Comparison of ENCODE assay signal across 1 cellular context in the genomic region with DNA sequence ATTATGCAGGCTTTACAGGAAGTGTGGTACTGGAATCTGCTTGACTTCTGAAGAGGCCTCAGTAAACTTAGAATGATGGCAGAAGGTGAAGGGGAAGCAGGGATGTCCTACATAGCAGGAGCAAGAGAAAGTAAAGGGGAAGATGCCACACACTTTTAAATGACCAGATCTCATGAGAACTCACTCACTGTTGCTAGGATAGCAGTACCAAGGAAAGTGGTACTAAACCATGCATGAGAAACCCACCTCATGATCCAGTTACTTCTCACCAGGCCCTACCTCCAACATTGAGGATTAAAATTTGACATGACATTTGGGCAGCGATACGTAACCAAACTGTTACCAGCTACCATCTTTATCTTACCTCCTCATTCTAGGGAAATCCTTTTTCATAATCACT.
TF ChIP-seq lines count a peak whose summit lies in the region.

No MANE protein-coding gene starts in this region.

TF ChIP-seq in K562, 482 proteins besides CTCF, POLR2A, EP300 and RAD21:
- no peak for TF ChIP-seq EWSR1 (IDR thresholded peaks at IDR 0.05; ENCODE audit: borderline replicate concordance, low read depth, partially characterized antibody)
- peak; percentile 32 for TF ChIP-seq POLR2B (IDR thresholded peaks at IDR 0.05; ENCODE audit: low read depth, partially characterized antibody)
- TF ChIP-seq ASH1L (IDR thresholded peaks at IDR 0.05; ENCODE audit: borderline replicate concordance, low read depth, partially characterized antibody) = no peak
- no peak for TF ChIP-seq TAF1 (IDR thresholded peaks at IDR 0.05; ENCODE audit: control insufficient read depth, extremely low read depth, insufficient read depth, low read length, severe bottlenecking)
- TF ChIP-seq POLR3A (IDR thresholded peaks at IDR 0.05; ENCODE audit: borderline replicate concordance, extremely low read depth, insufficient read depth, insufficient read length) = no peak
- TF ChIP-seq SUPT5H (IDR thresholded peaks at IDR 0.05) = 0 out of 2 replicates have a peak, but pooled peaks have one; percentile 27
- TF ChIP-seq, protein P1, sequence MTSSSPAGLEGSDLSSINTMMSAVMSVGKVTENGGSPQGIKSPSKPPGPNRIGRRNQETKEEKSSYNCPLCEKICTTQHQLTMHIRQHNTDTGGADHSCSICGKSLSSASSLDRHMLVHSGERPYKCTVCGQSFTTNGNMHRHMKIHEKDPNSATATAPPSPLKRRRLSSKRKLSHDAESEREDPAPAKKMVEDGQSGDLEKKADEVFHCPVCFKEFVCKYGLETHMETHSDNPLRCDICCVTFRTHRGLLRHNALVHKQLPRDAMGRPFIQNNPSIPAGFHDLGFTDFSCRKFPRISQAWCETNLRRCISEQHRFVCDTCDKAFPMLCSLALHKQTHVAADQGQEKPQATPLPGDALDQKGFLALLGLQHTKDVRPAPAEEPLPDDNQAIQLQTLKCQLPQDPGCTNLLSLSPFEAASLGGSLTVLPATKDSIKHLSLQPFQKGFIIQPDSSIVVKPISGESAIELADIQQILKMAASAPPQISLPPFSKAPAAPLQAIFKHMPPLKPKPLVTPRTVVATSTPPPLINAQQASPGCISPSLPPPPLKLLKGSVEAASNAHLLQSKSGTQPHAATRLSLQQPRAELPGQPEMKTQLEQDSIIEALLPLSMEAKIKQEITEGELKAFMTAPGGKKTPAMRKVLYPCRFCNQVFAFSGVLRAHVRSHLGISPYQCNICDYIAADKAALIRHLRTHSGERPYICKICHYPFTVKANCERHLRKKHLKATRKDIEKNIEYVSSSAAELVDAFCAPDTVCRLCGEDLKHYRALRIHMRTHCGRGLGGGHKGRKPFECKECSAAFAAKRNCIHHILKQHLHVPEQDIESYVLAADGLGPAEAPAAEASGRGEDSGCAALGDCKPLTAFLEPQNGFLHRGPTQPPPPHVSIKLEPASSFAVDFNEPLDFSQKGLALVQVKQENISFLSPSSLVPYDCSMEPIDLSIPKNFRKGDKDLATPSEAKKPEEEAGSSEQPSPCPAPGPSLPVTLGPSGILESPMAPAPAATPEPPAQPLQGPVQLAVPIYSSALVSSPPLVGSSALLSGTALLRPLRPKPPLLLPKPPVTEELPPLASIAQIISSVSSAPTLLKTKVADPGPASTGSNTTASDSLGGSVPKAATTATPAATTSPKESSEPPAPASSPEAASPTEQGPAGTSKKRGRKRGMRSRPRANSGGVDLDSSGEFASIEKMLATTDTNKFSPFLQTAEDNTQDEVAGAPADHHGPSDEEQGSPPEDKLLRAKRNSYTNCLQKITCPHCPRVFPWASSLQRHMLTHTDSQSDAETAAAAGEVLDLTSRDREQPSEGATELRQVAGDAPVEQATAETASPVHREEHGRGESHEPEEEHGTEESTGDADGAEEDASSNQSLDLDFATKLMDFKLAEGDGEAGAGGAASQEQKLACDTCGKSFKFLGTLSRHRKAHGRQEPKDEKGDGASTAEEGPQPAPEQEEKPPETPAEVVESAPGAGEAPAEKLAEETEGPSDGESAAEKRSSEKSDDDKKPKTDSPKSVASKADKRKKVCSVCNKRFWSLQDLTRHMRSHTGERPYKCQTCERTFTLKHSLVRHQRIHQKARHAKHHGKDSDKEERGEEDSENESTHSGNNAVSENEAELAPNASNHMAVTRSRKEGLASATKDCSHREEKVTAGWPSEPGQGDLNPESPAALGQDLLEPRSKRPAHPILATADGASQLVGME (CRISPR knock-in tag; IDR thresholded peaks at IDR 0.05) = no peak
- TF ChIP-seq IFI16 (CRISPR knock-in tag; IDR thresholded peaks at IDR 0.05) = no peak
- no peak for TF ChIP-seq SMARCE1 (IDR thresholded peaks at IDR 0.05)
- no peak for TF ChIP-seq NBN (IDR thresholded peaks at IDR 0.05; ENCODE audit: low read depth)
- peak; percentile 33; the same call in 1 of the 2 replicates for TF ChIP-seq RBFOX2 (IDR thresholded peaks at IDR 0.05; ENCODE audit: low read depth, low read length)
